Comparison of ENCODE assay signal across 8 cellular contexts in genomic region chr15:83206387-83206970, GRCh38. TPM values are rescaled to one million over a fixed set of nuclear protein-coding genes. Genes with fewer than 3 reads are reported as not detected.
DNase-seq lines count a peak whose midpoint lies in the region; ATAC-seq lines count a peak whose summit lies in the region.

No MANE protein-coding gene starts in this region.

- DNase-seq in activated CD4-positive, alpha-beta T cell treated with anti-CD3 and anti-CD28 coated beads for 36 hours: no peak
- DNase-seq in activated CD4-positive, alpha-beta T cell treated with anti-CD3 and anti-CD28 coated beads, Interleukin-2, amount 50 U/mL, for 48 hours: no peak
- DNase-seq in T-cell: no peak
- no peak for DNase-seq in natural killer cell treated with Interleukin-12 subunit alpha and Interleukin-12 subunit beta and Interleukin-15 and Interleukin-18, amount 100 ng/mL, for 72 hours (ENCODE audit: low spot score)
- no peak for DNase-seq in activated effector memory CD4-positive, alpha-beta T cell treated with Interleukin-2 at 50 U/mL for 16 hours
- no peak for DNase-seq in effector CD4-positive, alpha-beta T cell

- peaks cover 2 to 3% of the 10 kb centered on the region in 2 donors for H3K4me1 ChIP-seq in esophagus (ENCODE audit: control insufficient read depth in 2 of 2, insufficient read depth in 2 of 2, low read length in 1 of 2)

- CTCF ChIA-PET in activated CD4-positive, alpha-beta T cell treated with anti-CD3 and anti-CD28 coated beads for 36 hours (lab: Charles Lee): interaction anchor here (1.1 kb wide), 1 partner anchor 9 kb away, joined by 3 read pairs; no protein-coding TSS in a partner anchor
- CTCF ChIA-PET in T-cell (lab: Charles Lee): no interaction called here

- POLR2A ChIA-PET in activated CD4-positive, alpha-beta T cell treated with anti-CD3 and anti-CD28 coated beads for 36 hours (lab: Charles Lee): interaction anchor here (0.6 kb wide), 1 partner anchor 360 kb away, joined by 3 read pairs; no protein-coding TSS in a partner anchor
- POLR2A ChIA-PET in T-cell (lab: Charles Lee): no interaction called here

- 5 to 7% methylated on average over 23 to 24 of the region's 24 CpGs for WGBS in esophagus, 2 donors

- peak overlapping the region; percentile 67 to 68 for H3K4me3 ChIP-seq in esophagus (ENCODE audit: low read depth in 1 of 2, low read length in 2 of 2)

- H3K4me1 Mint-ChIP-seq in activated CD4-positive, alpha-beta T cell treated with anti-CD3 and anti-CD28 coated beads for 36 hours: peaks cover 9% of the 10 kb centered on the region
- peaks cover 8 to 21% (median 8%) of the 10 kb centered on the region in 3 donors for H3K4me1 Mint-ChIP-seq in T-cell
- peaks cover 28 to 45% of the 10 kb centered on the region in 2 donors for H3K4me1 Mint-ChIP-seq in natural killer cell treated with Interleukin-12 subunit alpha and Interleukin-12 subunit beta and Interleukin-15 and Interleukin-18, amount 100 ng/mL, for 72 hours (ENCODE audit: low read depth in 2 of 2)

- no peaks in the 10 kb centered on the region for H3K9me3 Mint-ChIP-seq in activated CD4-positive, alpha-beta T cell treated with anti-CD3 and anti-CD28 coated beads for 36 hours (ENCODE audit: low read depth)
- no peaks in the 10 kb centered on the region for H3K9me3 Mint-ChIP-seq in T-cell
- no peaks in the 10 kb centered on the region for H3K9me3 Mint-ChIP-seq in natural killer cell treated with Interleukin-12 subunit alpha and Interleukin-12 subunit beta and Interleukin-15 and Interleukin-18, amount 100 ng/mL, for 72 hours

- no peaks in the 10 kb centered on the region for H3K9me3 ChIP-seq in esophagus (ENCODE audit: control insufficient read depth in 2 of 2, insufficient read depth in 1 of 2, low read depth in 1 of 2, low read length in 1 of 2)

- H3K36me3 Mint-ChIP-seq in activated CD4-positive, alpha-beta T cell treated with anti-CD3 and anti-CD28 coated beads for 36 hours (ENCODE audit: low read depth): no peaks in the 10 kb centered on the region
- no peaks in the 10 kb centered on the region for H3K36me3 Mint-ChIP-seq in T-cell
- H3K36me3 Mint-ChIP-seq in natural killer cell treated with Interleukin-12 subunit alpha and Interleukin-12 subunit beta and Interleukin-15 and Interleukin-18, amount 100 ng/mL, for 72 hours: peaks cover 9% of the 10 kb centered on the region

- peak overlapping the region; percentile 60 to 72 for H3K27ac ChIP-seq in esophagus (ENCODE audit: low read depth in 2 of 2, low read length in 1 of 2)

- H3K27me3 ChIP-seq in esophagus (ENCODE audit: control insufficient read depth in 1 of 2, insufficient read depth in 2 of 2, low read length in 2 of 2): no peaks in the 10 kb centered on the region

- ATAC-seq in activated CD4-positive, alpha-beta T cell treated with anti-CD3 and anti-CD28 coated beads for 36 hours: no peak
- ATAC-seq in T-cell (replicated peaks in 1 of 4): no peak
- no peak for ATAC-seq in natural killer cell treated with Interleukin-12 subunit alpha and Interleukin-12 subunit beta and Interleukin-15 and Interleukin-18, amount 100 ng/mL, for 72 hours
- no peak for ATAC-seq in HG03045 (IDR thresholded peaks at IDR 0.05; ENCODE audit: unreplicated experiment)

- peak overlapping the region; percentile 69 for H3K4me3 Mint-ChIP-seq in activated CD4-positive, alpha-beta T cell treated with anti-CD3 and anti-CD28 coated beads for 36 hours
- peak overlapping the region; percentile 75 to 87 (median 82) for H3K4me3 Mint-ChIP-seq in T-cell
- H3K4me3 Mint-ChIP-seq in natural killer cell treated with Interleukin-12 subunit alpha and Interleukin-12 subunit beta and Interleukin-15 and Interleukin-18, amount 100 ng/mL, for 72 hours: peak overlapping the region; percentile 96

- peak overlapping the region; percentile 64 for H3K27ac Mint-ChIP-seq in activated CD4-positive, alpha-beta T cell treated with anti-CD3 and anti-CD28 coated beads for 36 hours
- peak overlapping the region; percentile 50 to 56 for H3K27ac Mint-ChIP-seq in T-cell
- H3K27ac Mint-ChIP-seq in natural killer cell treated with Interleukin-12 subunit alpha and Interleukin-12 subunit beta and Interleukin-15 and Interleukin-18, amount 100 ng/mL, for 72 hours: peak overlapping the region; percentile 90 to 97

- intact Hi-C loops in activated CD4-positive, alpha-beta T cell treated with anti-CD3 and anti-CD28 coated beads for 36 hours (cut with DNase I, micrococcal nuclease): loop anchor here (2.0 to 5.0 kb wide), 5 partner anchors 99 to 664 kb away; partner anchors contain the start of genes BTBD1 (in 1 of the 2), C15orf40 (in 1 of the 2), RPS17 (in 1 of the 2) and TM6SF1 (in 1 of the 2)

- peaks cover 25% of the 10 kb centered on the region for H3K27me3 Mint-ChIP-seq in activated CD4-positive, alpha-beta T cell treated with anti-CD3 and anti-CD28 coated beads for 36 hours
- H3K27me3 Mint-ChIP-seq in T-cell: peaks cover 4 to 14% of the 10 kb centered on the region in 2 donors
- no peaks in the 10 kb centered on the region for H3K27me3 Mint-ChIP-seq in natural killer cell treated with Interleukin-12 subunit alpha and Interleukin-12 subunit beta and Interleukin-15 and Interleukin-18, amount 100 ng/mL, for 72 hours

- no peaks in the 10 kb centered on the region for H3K36me3 ChIP-seq in esophagus (ENCODE audit: control insufficient read depth in 2 of 2, insufficient read depth in 2 of 2, low read length in 1 of 2)

RNA-seq across cellular contexts. Expression of gene HDGFL3, which starts 1.1 kb away (rescaled TPM):
- total RNA-seq in activated CD4-positive, alpha-beta T cell treated with anti-CD3 and anti-CD28 coated beads for 36 hours: 1 to 10 TPM; 5.0 to 7.4 TPM
- 10 to 100 TPM in 2 of 5 donors, 1 to 10 TPM in 3; 3.7 to 13.4 (median 9.9) TPM for total RNA-seq in T-cell
- 1 to 10 TPM; 3.4 to 6.3 TPM for polyA plus RNA-seq in esophagus
- total RNA-seq in natural killer cell treated with Interleukin-12 subunit alpha and Interleukin-12 subunit beta and Interleukin-15 and Interleukin-18, amount 100 ng/mL, for 72 hours: 10 to 100 TPM; 83.1 to 94.7 TPM

Comparison
In these comparisons a context has a peak if more than half of its experiments do, and no peak if none do; other contexts are left out.
1. RNA of gene HDGFL3, which starts 1.1 kb away (total RNA-seq): 83.1 to 94.7 TPM in natural killer cell treated with Interleukin-12 subunit alpha and Interleukin-12 subunit beta and Interleukin-15 and Interleukin-18, amount 100 ng/mL, for 72 hours; 3.7 to 13.4 TPM in T-cell and 5.0 to 7.4 TPM in activated CD4-positive, alpha-beta T cell treated with anti-CD3 and anti-CD28 coated beads for 36 hours; every median in the first group is over 4 times any median in the second.
2. Peak in every context shown above with its lines, with median percentiles within 50 percentile points of each other: H3K27ac Mint-ChIP-seq and H3K4me3 Mint-ChIP-seq.